In genomic region chr14:69013943-69014782, GRCh38 we compare ENCODE assay signal across 8 cellular contexts. TPM values are rescaled to one million over a fixed set of nuclear protein-coding genes. Genes with fewer than 3 reads are reported as not detected.
DNase-seq lines count a peak whose midpoint lies in the region; ATAC-seq and TF ChIP-seq lines count a peak whose summit lies in the region.

No MANE protein-coding gene starts in this region.

- H3K9me3 ChIP-seq in mammary epithelial cell (replicated peaks; ENCODE audit: insufficient read depth, low read length) (no peaks in the 10 kb centered on the region), SK-N-MC (ENCODE audit: low read depth, low read length) (no peaks in the 10 kb centered on the region), right cardiac atrium (ENCODE audit: control insufficient read depth, low read length) (no peaks in the 10 kb centered on the region), WERI-Rb-1 (ENCODE audit: severe bottlenecking) (no peaks in the 10 kb centered on the region)

- H3K4me2 ChIP-seq in mammary epithelial cell (ENCODE audit: insufficient read depth, low read depth, low read length), result no peak overlapping the region

- TF ChIP-seq CTCF in MCF 10A (IDR thresholded peaks at IDR 0.05; ENCODE audit: unreplicated experiment) (no peak), mammary epithelial cell (conservative IDR thresholded peaks at IDR 0.05 in 1 of 2, IDR thresholded peaks at IDR 0.05 in 1 of 2; ENCODE audit: extremely low read depth in 1 of 2, insufficient read depth in 1 of 2, low read depth in 1 of 2, low read length in 2 of 2) (no peak), WERI-Rb-1 (IDR thresholded peaks at IDR 0.05; ENCODE audit: low read depth, low read length) (no peak)

- ATAC-seq in right cardiac atrium, result peak; percentile 61 to 77

- no peaks in the 10 kb centered on the region for H3K27me3 Mint-ChIP-seq in MCF 10A (ENCODE audit: insufficient read depth, unreplicated experiment)

- BruUV-seq in MCF 10A (replicated peaks; lab: Mats Ljungman, UMichigan) (no TSS peak), mammary epithelial cell (replicated peaks; lab: Mats Ljungman, UMichigan) (no TSS peak)

- no peak overlapping the region for H3K27ac ChIP-seq in mammary epithelial cell (ENCODE audit: insufficient read depth, low read depth, low read length)
- no peak overlapping the region for H3K27ac ChIP-seq in SK-N-MC
- no peak overlapping the region for H3K27ac ChIP-seq in right cardiac atrium (ENCODE audit: low read length)
- no peak overlapping the region for H3K27ac ChIP-seq in WERI-Rb-1

- H4K20me1 ChIP-seq in mammary epithelial cell (ENCODE audit: insufficient read depth, low read length), result no peaks in the 10 kb centered on the region

- in situ Hi-C loops in mammary epithelial cell (cut with MboI; ENCODE audit: low sequenced_read_pairs in 2 of 2), result no loop called here

- no peak overlapping the region for H3K4me3 ChIP-seq in mammary epithelial cell (replicated peaks in 1 of 3; ENCODE audit: insufficient read depth in 1 of 3, low read depth in 2 of 3, low read length in 3 of 3)
- no peak overlapping the region for H3K4me3 ChIP-seq in SK-N-MC
- H3K4me3 ChIP-seq in right cardiac atrium (ENCODE audit: low read length), result no peak overlapping the region
- no peak overlapping the region for H3K4me3 ChIP-seq in WERI-Rb-1 (ENCODE audit: low read depth, low read length)

- H3K4me3 Mint-ChIP-seq in MCF 10A (ENCODE audit: unreplicated experiment), result no peak overlapping the region

- WGBS in mammary epithelial cell (ENCODE audit: low coverage, missing lambda C conversion rate), result 95% methylated on average over 8 of the region's 12 CpGs
- 84% methylated on average over 12 of the region's 12 CpGs for WGBS in right cardiac atrium

- dilution Hi-C loops in mammary epithelial cell (cut with HindIII; ENCODE audit: low sequenced_read_pairs), result no loop called here

- POLR2A ChIA-PET in MCF 10A (lab: Yijun Ruan, JAX), result interaction anchor here (0.7 to 1.4 kb wide), 4 partner anchors 9 to 93 kb away, joined by 3 to 4 read pairs (median 4); no protein-coding TSS in a partner anchor

- no peaks in the 10 kb centered on the region for H3K36me3 ChIP-seq in mammary epithelial cell (ENCODE audit: insufficient read depth, low read length)
- no peaks in the 10 kb centered on the region for H3K36me3 ChIP-seq in SK-N-MC (ENCODE audit: insufficient read depth, low read length)
- no peaks in the 10 kb centered on the region for H3K36me3 ChIP-seq in WERI-Rb-1

- H3K4me1 ChIP-seq in mammary epithelial cell (ENCODE audit: insufficient read depth, low read length) (no peaks in the 10 kb centered on the region), right cardiac atrium (ENCODE audit: control insufficient read depth, insufficient read depth, low read length) (no peaks in the 10 kb centered on the region)

- no peak overlapping the region for H3K9ac ChIP-seq in mammary epithelial cell (ENCODE audit: insufficient read depth, low read length)
- H3K9ac ChIP-seq in SK-N-MC (ENCODE audit: insufficient read length), result no peak overlapping the region

- H3K4me1 Mint-ChIP-seq in MCF 10A (ENCODE audit: insufficient read depth, unreplicated experiment), result peaks cover 18% of the 10 kb centered on the region

- DNase-seq in MCF 10A (ENCODE audit: unreplicated experiment) (peak; percentile 93), mammary epithelial cell (no peak), SK-N-MC (ENCODE audit: low read depth, low spot score) (peak; percentile 8), right cardiac atrium (peak; percentile 56 to 83 (median 83)), WERI-Rb-1 (no peak), NCI-H524 treated with DMSO at 0.1 percent for 48 hours (lab: John Stamatoyannopoulos, UW) (no peak), NCI-H2081 treated with DMSO at 0.1 percent for 48 hours (lab: John Stamatoyannopoulos, UW) (no peak)
- DNase-seq in activated CD8-positive, alpha-beta memory T cell treated with anti-CD3 and anti-CD28 coated beads, Interleukin-2, amount 50 U/mL, for 4 hours, result no peak

- H3K27ac Mint-ChIP-seq in MCF 10A (ENCODE audit: low read depth, unreplicated experiment), result no peak overlapping the region

- CTCF ChIA-PET in MCF 10A (lab: Yijun Ruan, JAX) (no interaction called here), mammary epithelial cell (lab: Charles Lee; ENCODE audit: low non-redundant PET) (no interaction called here)

- H3K79me2 ChIP-seq in mammary epithelial cell (ENCODE audit: insufficient read depth, low read length), result no peaks in the 10 kb centered on the region

- no peaks in the 10 kb centered on the region for H3K27me3 ChIP-seq in mammary epithelial cell (ENCODE audit: insufficient read depth, low read length)
- H3K27me3 ChIP-seq in right cardiac atrium (ENCODE audit: control insufficient read depth, insufficient read depth), result no peaks in the 10 kb centered on the region
- H3K27me3 ChIP-seq in WERI-Rb-1 (ENCODE audit: insufficient read depth, low read depth, severe bottlenecking), result no peaks in the 10 kb centered on the region

- H2AFZ ChIP-seq in mammary epithelial cell (ENCODE audit: low read depth, low read length), result no peak overlapping the region

- no peaks in the 10 kb centered on the region for H3K9me3 Mint-ChIP-seq in MCF 10A (ENCODE audit: unreplicated experiment)

- intact Hi-C loops in MCF 10A (cut with micrococcal nuclease) (no loop called here), mammary epithelial cell (cut with micrococcal nuclease) (no loop called here), right cardiac atrium (cut with DNase I) (no loop called here)

- H3K36me3 Mint-ChIP-seq in MCF 10A (ENCODE audit: insufficient read depth, unreplicated experiment), result no peaks in the 10 kb centered on the region

RNA-seq across cellular contexts. Expression of gene ACTN1, which starts 35.1 kb away (rescaled TPM):
- total RNA-seq in MCF 10A (2022) (239 and 312 TPM in 2 replicates), mammary epithelial cell (1,000 to 10,000 TPM in 1 of 2 donors, 100 to 1,000 TPM in 1; 841 to 1,322 TPM), right cardiac atrium (100 to 1,000 TPM; 133 to 305 (median 171) TPM)
- polyA plus RNA-seq in mammary epithelial cell (813 TPM), right cardiac atrium (80.5 TPM)
- polyA minus RNA-seq in mammary epithelial cell, result 1,325 TPM

Comparison
In these comparisons a context has a peak if more than half of its experiments do, and no peak if none do; other contexts are left out.
1. DNase-seq: peak in MCF 10A (single experiment), SK-N-MC (single experiment) and right cardiac atrium (3 of 3); none in mammary epithelial cell (single experiment), WERI-Rb-1 (single experiment), NCI-H524 treated with DMSO at 0.1 percent for 48 hours (single experiment), activated CD8-positive, alpha-beta memory T cell treated with anti-CD3 and anti-CD28 coated beads, Interleukin-2, amount 50 U/mL, for 4 hours (single experiment) and NCI-H2081 treated with DMSO at 0.1 percent for 48 hours (single experiment).